In genomic region chr12:122336015-122336946, GRCh38 we compare ENCODE assay signal across 8 cellular contexts.
DNase-seq lines count a peak whose midpoint lies in the region; ATAC-seq and TF ChIP-seq lines count a peak whose summit lies in the region.

No MANE protein-coding gene starts in this region.

- peak; percentile 83 for TF ChIP-seq CTCF in fibroblast of pulmonary artery (IDR thresholded peaks at IDR 0.05; ENCODE audit: low read length, missing control alignments)

- no peak for ATAC-seq in HG03521 (IDR thresholded peaks at IDR 0.05; ENCODE audit: unreplicated experiment)

- DNase-seq in NCI-H2171 treated with DMSO at 0.1 percent for 48 hours (lab: John Stamatoyannopoulos, UW) = peak; percentile 52
- no peak for DNase-seq in NCI-H2171 (lab: John Stamatoyannopoulos, UW)
- DNase-seq in NCI-H510A (lab: John Stamatoyannopoulos, UW) = peak; percentile 19
- peak; percentile 64 for DNase-seq in activated CD8-positive, alpha-beta memory T cell treated with anti-CD3 and anti-CD28 coated beads for 24 hours
- DNase-seq in fibroblast of pulmonary artery (ENCODE audit: low read depth) = peak; percentile 63
- peak; percentile 46 for DNase-seq in stimulated activated CD4-positive, alpha-beta T cell treated with anti-CD3 and anti-CD28 coated beads, Interleukin-12 subunit alpha, Interleukin-12 subunit beta, amount 100 ng/mL, for 4 hours
- DNase-seq in medulla oblongata (ENCODE audit: extremely low spot score) = no peak

- no peak overlapping the region for H3K4me3 ChIP-seq in fibroblast of pulmonary artery (replicated peaks; ENCODE audit: low read depth, low read length)

Comparison
In these comparisons a context has a peak if more than half of its experiments do, and no peak if none do; other contexts are left out.
1. DNase-seq: peak in NCI-H2171 treated with DMSO at 0.1 percent for 48 hours (single experiment), NCI-H510A (single experiment), activated CD8-positive, alpha-beta memory T cell treated with anti-CD3 and anti-CD28 coated beads for 24 hours (single experiment), fibroblast of pulmonary artery (single experiment) and stimulated activated CD4-positive, alpha-beta T cell treated with anti-CD3 and anti-CD28 coated beads, Interleukin-12 subunit alpha, Interleukin-12 subunit beta, amount 100 ng/mL, for 4 hours (single experiment); none in NCI-H2171 (single experiment) and medulla oblongata (single experiment).